1 cellular context compared by ENCODE assay signal in the genomic region with DNA sequence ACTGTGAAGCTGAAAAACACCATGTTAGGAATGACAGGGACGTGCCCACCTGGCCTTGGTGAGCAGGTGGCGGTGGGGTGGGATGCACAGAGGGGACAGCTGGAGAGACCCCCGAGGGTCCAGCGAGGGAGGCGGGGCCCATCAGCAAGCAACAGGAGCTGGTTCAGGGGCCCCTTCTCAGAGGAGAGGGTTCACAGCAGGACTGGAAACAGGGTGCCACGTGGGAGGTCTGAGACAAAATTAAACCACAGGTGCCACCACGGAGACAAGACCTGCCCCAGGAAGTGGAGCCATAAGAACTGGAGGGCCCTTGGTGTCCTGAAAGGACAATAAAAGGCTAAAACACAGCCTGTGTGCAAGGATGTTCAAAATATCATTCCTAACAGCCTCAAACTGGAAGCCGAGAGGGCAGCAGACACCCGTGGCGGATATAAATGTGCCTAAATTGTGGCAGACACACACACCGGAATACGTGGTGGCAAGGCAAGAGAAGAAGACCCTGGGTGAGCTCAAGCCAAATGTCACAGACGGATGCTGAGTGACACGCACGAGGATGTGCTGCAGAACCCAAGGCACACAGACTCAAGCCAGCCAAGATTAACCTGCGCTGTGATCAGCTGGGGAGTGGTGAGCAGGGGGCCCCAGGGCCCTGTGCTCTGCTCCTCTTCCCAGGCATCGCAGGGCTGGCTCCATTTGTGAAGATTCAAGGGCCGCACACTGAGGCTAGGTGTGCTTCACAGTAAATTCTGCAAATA.
TF ChIP-seq lines count a peak whose summit lies in the region.

No MANE protein-coding gene starts in this region.

TF ChIP-seq in H1, 55 proteins besides CTCF, POLR2A, EP300 and RAD21:
- TF ChIP-seq TAF7 (optimal IDR thresholded peaks at IDR 0.05; ENCODE audit: borderline replicate concordance, low read depth, low read length) (no peak), HDAC6 (IDR thresholded peaks at IDR 0.05; ENCODE audit: low read depth, low read length) (no peak), POU5F1 (IDR thresholded peaks at IDR 0.05; ENCODE audit: low read depth, low read length) (no peak), MAFK (IDR thresholded peaks at IDR 0.05; ENCODE audit: low read depth, low read length) (no peak), CBX8 (IDR thresholded peaks at IDR 0.05; ENCODE audit: borderline replicate concordance, low read depth, low read length) (no peak), SUZ12 (IDR thresholded peaks at IDR 0.05; ENCODE audit: low read length) (no peak), BACH1 (IDR thresholded peaks at IDR 0.05; ENCODE audit: low read length) (no peak), TEAD4 (IDR thresholded peaks at IDR 0.05; ENCODE audit: low read depth, low read length) (no peak), POLR2AphosphoS5 (IDR thresholded peaks at IDR 0.05; ENCODE audit: low read depth, low read length) (no peak), KDM4A (IDR thresholded peaks at IDR 0.05; ENCODE audit: low read depth, low read length, severe bottlenecking) (no peak), BCL11A (IDR thresholded peaks at IDR 0.05; ENCODE audit: low read depth in 2 of 2, low read length in 2 of 2) (no peak), JUN (IDR thresholded peaks at IDR 0.05; ENCODE audit: low read depth, low read length) (no peak), SP4 (IDR thresholded peaks at IDR 0.05; ENCODE audit: low read length) (no peak)
- TF ChIP-seq, protein P1, sequence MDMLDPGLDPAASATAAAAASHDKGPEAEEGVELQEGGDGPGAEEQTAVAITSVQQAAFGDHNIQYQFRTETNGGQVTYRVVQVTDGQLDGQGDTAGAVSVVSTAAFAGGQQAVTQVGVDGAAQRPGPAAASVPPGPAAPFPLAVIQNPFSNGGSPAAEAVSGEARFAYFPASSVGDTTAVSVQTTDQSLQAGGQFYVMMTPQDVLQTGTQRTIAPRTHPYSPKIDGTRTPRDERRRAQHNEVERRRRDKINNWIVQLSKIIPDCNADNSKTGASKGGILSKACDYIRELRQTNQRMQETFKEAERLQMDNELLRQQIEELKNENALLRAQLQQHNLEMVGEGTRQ (IDR thresholded peaks at IDR 0.05; ENCODE audit: low read length), result no peak
